11 cellular contexts compared by ENCODE assay signal in the genomic region with DNA sequence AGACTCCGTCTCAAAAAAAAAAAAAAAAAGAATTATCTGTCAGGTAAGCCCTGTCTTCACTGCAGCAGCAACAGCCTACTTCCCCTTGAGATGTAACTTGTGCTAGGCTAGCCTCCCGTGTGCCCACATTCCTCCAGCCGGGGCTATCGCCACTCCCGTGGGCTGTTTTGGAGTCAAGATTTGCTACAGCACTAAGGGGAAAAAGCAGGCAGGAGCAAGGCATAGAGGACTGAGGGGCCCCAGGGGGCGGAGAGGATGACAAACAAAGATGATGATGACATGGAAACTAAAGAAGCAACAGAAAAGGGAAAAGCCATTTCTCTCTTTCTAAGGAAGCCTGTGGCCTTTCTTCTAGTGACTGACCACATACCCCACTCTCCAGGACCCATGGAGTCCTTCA. TPM values are rescaled to one million over a fixed set of nuclear protein-coding genes. Genes with fewer than 3 reads are reported as not detected.
DNase-seq lines count a peak whose midpoint lies in the region; ATAC-seq and TF ChIP-seq lines count a peak whose summit lies in the region.
"Had no signal": no experiment of that assay in that cellular context is flagged by ENCODE, and none has a peak within 500 bp of the region (broad histone marks: within the 10 kb centered on the region; RNA-seq: fewer than 3 reads in every experiment).

No MANE protein-coding gene starts in this region.

- no peak for TF ChIP-seq POLR2A in esophagus squamous epithelium (IDR thresholded peaks at IDR 0.05)

- no peak overlapping the region for H3K27ac ChIP-seq in esophagus squamous epithelium

- DNase-seq in NOMO-1 (lab: John Stamatoyannopoulos, UW; ENCODE audit: unreplicated experiment in 2 of 2) = peak; percentile 8 to 39
- peak; percentile 77 for DNase-seq in activated CD8-positive, alpha-beta memory T cell treated with anti-CD3 and anti-CD28 coated beads, Interleukin-2, amount 50 U/mL, for 48 hours
- peak; percentile 35 for DNase-seq in stimulated activated naive CD4-positive, alpha-beta T cell treated with Interleukin-2 at 50 U/mL for 16 hours (lab: John Stamatoyannopoulos, UW)
- no peak for DNase-seq in putamen (ENCODE audit: low spot score)
- DNase-seq in esophagus squamous epithelium (lab: John Stamatoyannopoulos, UW) = no peak
- DNase-seq in Right ventricle myocardium superior = no peak
- DNase-seq in inferior parietal cortex (ENCODE audit: extremely low spot score) = no peak
- DNase-seq: KG1 had no signal

- H3K9me3 ChIP-seq in mononuclear cell (ENCODE audit: low read depth, low read length) (no peaks in the 10 kb centered on the region), esophagus squamous epithelium (no peaks in the 10 kb centered on the region)

- 74 to 90% methylated on average over 6 of the region's 6 CpGs for WGBS in esophagus squamous epithelium, 2 donors

- no peak for ATAC-seq in Right ventricle myocardium superior (ENCODE audit: poor library complexity)

- TF ChIP-seq CTCF in esophagus squamous epithelium (IDR thresholded peaks at IDR 0.05) = no peak

- intact Hi-C loops in esophagus squamous epithelium (cut with DNase I) = loop anchor here (5.0 kb wide), 1 partner anchor 56 kb away; no protein-coding TSS in a partner anchor
- intact Hi-C loops in Right ventricle myocardium superior (cut with DNase I) = no loop called here

- H3K27me3 ChIP-seq in mononuclear cell (ENCODE audit: insufficient read depth, low read length) (no peaks in the 10 kb centered on the region), esophagus squamous epithelium (no peaks in the 10 kb centered on the region)

- H3K4me1 ChIP-seq in mononuclear cell (ENCODE audit: insufficient read depth, low read length) = peaks cover 53% of the 10 kb centered on the region
- H3K4me1 ChIP-seq in esophagus squamous epithelium = peaks cover 0 to 42% (median 0%) of the 10 kb centered on the region in 3 donors

- H3K4me3 ChIP-seq in mononuclear cell (ENCODE audit: low read length) (peak overlapping the region; percentile 81), esophagus squamous epithelium (peak overlapping the region in 2 of 4 donors; percentile 12 to 42)

- peaks cover 0 to 59% (median 17%) of the 10 kb centered on the region in 3 donors for H3K36me3 ChIP-seq in esophagus squamous epithelium

RNA-seq across cellular contexts. Expression of gene TNFAIP8L2, which starts 1.9 kb away (rescaled TPM):
- total RNA-seq in mononuclear cell = 4.6 TPM
- 1 to 10 TPM in 2 of 4 donors, not detected in 2; 2.3 to 5.7 TPM for total RNA-seq in esophagus squamous epithelium
- total RNA-seq in Right ventricle myocardium superior = 1.5 TPM
- total RNA-seq: astrocyte, kidney epithelial cell had no signal

RNA-seq across cellular contexts. Expression of gene LYSMD1, which starts 7.4 kb away (rescaled TPM):
- total RNA-seq in mononuclear cell = 1.3 TPM
- 1 to 10 TPM; 4.6 to 8.8 (median 5.9) TPM for total RNA-seq in esophagus squamous epithelium
- 10.7 TPM for total RNA-seq in Right ventricle myocardium superior

RNA-seq across cellular contexts. Expression of gene SCNM1, which starts 7.6 kb away (rescaled TPM):
- total RNA-seq in mononuclear cell (41.6 TPM), esophagus squamous epithelium (10 to 100 TPM; 15.2 to 29.8 (median 18.5) TPM), Right ventricle myocardium superior (17.5 TPM)

RNA-seq across cellular contexts. Expression of gene SEMA6C, which starts 11.9 kb away (rescaled TPM):
- total RNA-seq in mononuclear cell (0.52 TPM), esophagus squamous epithelium (1 to 10 TPM in 3 of 4 donors, under 1 TPM in 1; 0.91 to 3.8 (median 2.0) TPM), Right ventricle myocardium superior (56.6 TPM)

RNA-seq across cellular contexts. Expression of gene TMOD4, which starts 17.5 kb away (rescaled TPM):
- total RNA-seq in mononuclear cell (not detected), esophagus squamous epithelium (not detected), Right ventricle myocardium superior (not detected)
- total RNA-seq: kidney epithelial cell had no signal

Comparison
In these comparisons a context has a peak if more than half of its experiments do, and no peak if none do; other contexts are left out.
1. DNase-seq: peak in NOMO-1 (2 of 2), activated CD8-positive, alpha-beta memory T cell treated with anti-CD3 and anti-CD28 coated beads, Interleukin-2, amount 50 U/mL, for 48 hours (single experiment) and stimulated activated naive CD4-positive, alpha-beta T cell treated with Interleukin-2 at 50 U/mL for 16 hours (single experiment); none in putamen (single experiment), esophagus squamous epithelium (single experiment), Right ventricle myocardium superior (single experiment) and inferior parietal cortex (single experiment).